8 cellular contexts compared by ENCODE assay signal in the genomic region with DNA sequence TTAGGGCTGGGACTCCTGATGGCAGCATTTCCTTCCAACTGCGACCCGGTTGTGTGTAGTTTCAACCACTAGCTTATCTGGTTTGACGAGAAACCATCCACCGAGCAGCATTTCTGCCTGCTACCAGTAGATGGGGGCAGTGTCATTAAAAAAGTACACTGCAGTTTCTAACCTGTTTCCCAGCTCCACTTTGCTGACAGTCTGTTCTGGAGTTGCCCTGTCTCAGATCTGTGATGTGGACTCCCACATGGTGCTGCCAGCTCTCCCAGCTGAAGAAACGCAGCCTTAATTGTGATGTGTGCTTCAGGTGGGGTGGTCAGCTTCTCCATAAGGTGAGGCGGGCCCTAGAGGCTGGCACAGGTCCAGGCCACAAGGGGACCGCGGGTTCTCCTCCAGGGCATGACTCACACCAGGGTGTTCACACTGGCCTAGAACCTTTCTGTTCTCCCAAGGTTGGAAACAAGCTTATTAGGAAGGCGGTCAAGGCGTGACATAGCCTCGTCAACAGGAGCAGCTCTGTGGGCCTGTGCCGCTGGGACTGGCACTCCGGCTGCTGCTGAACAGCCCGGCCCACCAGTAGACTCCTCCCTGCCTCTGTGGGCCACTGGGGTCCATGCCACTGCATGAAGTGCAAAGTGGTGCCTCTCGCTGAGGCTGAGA. TPM values are rescaled to one million over a fixed set of nuclear protein-coding genes. Genes with fewer than 3 reads are reported as not detected.
DNase-seq lines count a peak whose midpoint lies in the region; ATAC-seq and TF ChIP-seq lines count a peak whose summit lies in the region.

No MANE protein-coding gene starts in this region.

- intact Hi-C loops in HCT116 (cut with micrococcal nuclease) (loop anchor here (1.0 to 5.0 kb wide), 6 partner anchors 58 to 840 kb away; no protein-coding TSS in a partner anchor), Right ventricle myocardium superior (cut with DNase I) (loop anchor here (2.0 to 10.0 kb wide), 3 partner anchors 192 to 578 kb away; no protein-coding TSS in a partner anchor), psoas muscle (cut with DNase I) (loop anchor here (1.0 to 10.0 kb wide), 8 partner anchors 172 to 840 kb away; no protein-coding TSS in a partner anchor)

- H3K27me3 ChIP-seq in DOHH2 (ENCODE audit: control insufficient read depth, low read length) (peaks cover 22% of the 10 kb centered on the region), HCT116 (ENCODE audit: insufficient read depth, low read length) (no peaks in the 10 kb centered on the region), psoas muscle (ENCODE audit: insufficient read depth in 3 of 3, low read length in 2 of 3) (no peaks in the 10 kb centered on the region)

- H3F3A ChIP-seq in DOHH2 (ENCODE audit: control insufficient read depth, insufficient read depth), result no peaks in the 10 kb centered on the region

- no peak overlapping the region for H3K27ac Mint-ChIP-seq in activated naive CD8-positive, alpha-beta T cell treated with anti-CD3 and anti-CD28 coated beads, Interleukin-2, amount 10 ng/mL, durations not matched to agents 7 days and 5 days

- H3K27ac ChIP-seq in DOHH2 (ENCODE audit: low read depth, low read length) (no peak overlapping the region), HCT116 (ENCODE audit: low read depth, low read length) (peak overlapping the region; percentile 20), psoas muscle (peak overlapping the region; percentile 61)

- H3K36me3 Mint-ChIP-seq in activated naive CD8-positive, alpha-beta T cell treated with anti-CD3 and anti-CD28 coated beads, Interleukin-2, amount 10 ng/mL, durations not matched to agents 7 days and 5 days, result no peaks in the 10 kb centered on the region

- H4K20me1 ChIP-seq in DOHH2 (ENCODE audit: control insufficient read depth, insufficient read depth, low read depth, low read length) (no peaks in the 10 kb centered on the region), HCT116 (ENCODE audit: insufficient read depth) (no peaks in the 10 kb centered on the region)

- H3K4me3 ChIP-seq in DOHH2 (ENCODE audit: low read length), result no peak overlapping the region
- H3K4me3 ChIP-seq in HCT116 (replicated peaks in 1 of 2; ENCODE audit: low read depth in 1 of 2, low read length in 2 of 2), result peak overlapping the region; percentile 10 to 41; a peak in 2 of 4 replicates
- H3K4me3 ChIP-seq in psoas muscle, result no peak overlapping the region

- peak overlapping the region; percentile 95 for H2AFZ ChIP-seq in HCT116 (ENCODE audit: low read depth, low read length, poor library complexity, severe bottlenecking)

- H3K27me3 Mint-ChIP-seq in activated naive CD8-positive, alpha-beta T cell treated with anti-CD3 and anti-CD28 coated beads, Interleukin-2, amount 10 ng/mL, durations not matched to agents 7 days and 5 days, result peaks cover 23% of the 10 kb centered on the region

- 38 to 40% (median 40%) methylated on average over 15 of the region's 15 CpGs for WGBS in psoas muscle, 3 donors

- peak overlapping the region; percentile 17; the same call in 1 of the 2 replicates for H3K9ac ChIP-seq in HCT116 (ENCODE audit: low read length)

- TF ChIP-seq POLR2A in HCT116 (IDR thresholded peaks at IDR 0.05; ENCODE audit: borderline replicate concordance, extremely low read depth, insufficient read depth, insufficient read length), result no peak

- H3K79me2 ChIP-seq in DOHH2 (ENCODE audit: control insufficient read depth, low read length) (peaks cover 11% of the 10 kb centered on the region), HCT116 (ENCODE audit: insufficient read depth, low read length) (no peaks in the 10 kb centered on the region)

- peak; percentile 99 for TF ChIP-seq RAD21 in HCT116 (IDR thresholded peaks at IDR 0.05; ENCODE audit: low read depth)

- peaks cover 31% of the 10 kb centered on the region for H3K4me1 Mint-ChIP-seq in activated naive CD8-positive, alpha-beta T cell treated with anti-CD3 and anti-CD28 coated beads, Interleukin-2, amount 10 ng/mL, durations not matched to agents 7 days and 5 days

- DNase-seq in HCT116 (ENCODE audit: low read depth, low spot score), result peak; percentile 88
- DNase-seq in NCI-H1417 treated with DMSO at 0.1 percent for 48 hours (lab: John Stamatoyannopoulos, UW), result peak; percentile 12
- peak; percentile 58 for DNase-seq in activated naive CD8-positive, alpha-beta T cell treated with anti-CD3 and anti-CD28 coated beads, Interleukin-2, amount 10 ng/mL, durations not matched to agents 7 days and 5 days
- peak; percentile 60 for DNase-seq in Right ventricle myocardium superior
- peak; percentile 60 to 72 for DNase-seq in psoas muscle

- H3K4me1 ChIP-seq in DOHH2 (ENCODE audit: control insufficient read depth, low read length) (peaks cover 37% of the 10 kb centered on the region), HCT116 (ENCODE audit: control insufficient read depth in 1 of 2, insufficient read depth in 2 of 2, low read length in 2 of 2) (peaks cover 16 to 29% of the 10 kb centered on the region in 2 experiments), psoas muscle (peaks cover 13% of the 10 kb centered on the region)

- no peaks in the 10 kb centered on the region for H3K9me3 Mint-ChIP-seq in activated naive CD8-positive, alpha-beta T cell treated with anti-CD3 and anti-CD28 coated beads, Interleukin-2, amount 10 ng/mL, durations not matched to agents 7 days and 5 days

- POLR2A ChIA-PET in HCT116 (lab: Charles Lee), result interaction anchor here (0.7 to 2.5 kb wide), 7 partner anchors 8 to 588 kb away, joined by 3 to 17 read pairs (median 4); a partner anchor contains a TSS
- POLR2A ChIA-PET in activated naive CD8-positive, alpha-beta T cell treated with anti-CD3 and anti-CD28 coated beads, Interleukin-2, amount 10 ng/mL, durations not matched to agents 7 days and 5 days (lab: Charles Lee), result interaction anchor here (0.9 to 2.4 kb wide), 4 partner anchors 11 to 588 kb away, joined by 4 to 20 read pairs (median 5); a partner anchor contains a TSS

- RAD21 ChIA-PET in HCT116 (lab: Charles Lee; ENCODE audit: low non-redundant PET in 1 of 2, low total read pairs in 2 of 2, uncharacterized antibody in 2 of 2, unreplicated experiment in 2 of 2), result interaction anchor here (0.5 to 1.6 kb wide), 22 partner anchors 11 to 588 kb away, joined by 3 to 13 read pairs (median 5); a partner anchor contains a TSS

- H3K9me3 ChIP-seq in DOHH2 (ENCODE audit: control insufficient read depth, insufficient read depth, low read length), result no peaks in the 10 kb centered on the region
- H3K9me3 ChIP-seq in HCT116 (ENCODE audit: control insufficient read depth in 1 of 2, insufficient read depth in 1 of 2, low read depth in 1 of 2, low read length in 2 of 2), result no peaks in the 10 kb centered on the region
- H3K9me3 ChIP-seq in psoas muscle, result no peaks in the 10 kb centered on the region

- CTCF ChIA-PET in HCT116 (lab: Charles Lee), result interaction anchor here (0.6 to 2.2 kb wide), 32 partner anchors 10 to 588 kb away, joined by 3 to 62 read pairs (median 5); a partner anchor contains a TSS

- BruUV-seq in HCT116 (replicated peaks; lab: Mats Ljungman, UMichigan), result no TSS peak

- no peak overlapping the region for H3K4me3 Mint-ChIP-seq in activated naive CD8-positive, alpha-beta T cell treated with anti-CD3 and anti-CD28 coated beads, Interleukin-2, amount 10 ng/mL, durations not matched to agents 7 days and 5 days

- H3K4me2 ChIP-seq in DOHH2 (ENCODE audit: low read length), result no peak overlapping the region
- H3K4me2 ChIP-seq in HCT116 (ENCODE audit: low read length), result peak overlapping the region; percentile 78

- ATAC-seq in HCT116, result peak; percentile 78
- peak; percentile 75 for ATAC-seq in SK-N-SH treated with all-trans-retinoic acid at 6 μM for 48 hours
- peak; percentile 63 for ATAC-seq in activated naive CD8-positive, alpha-beta T cell treated with anti-CD3 and anti-CD28 coated beads, Interleukin-2, amount 10 ng/mL, durations not matched to agents 7 days and 5 days (ENCODE audit: low read depth)
- peak; percentile 49 for ATAC-seq in Right ventricle myocardium superior (ENCODE audit: poor library complexity)
- peak; percentile 69 to 77 (median 76) for ATAC-seq in psoas muscle
- ATAC-seq in GM21526 (IDR thresholded peaks at IDR 0.05; ENCODE audit: low FRiP score, unreplicated experiment), result no peak

- H3K36me3 ChIP-seq in DOHH2 (ENCODE audit: control insufficient read depth, low read length), result no peaks in the 10 kb centered on the region
- no peaks in the 10 kb centered on the region for H3K36me3 ChIP-seq in HCT116 (ENCODE audit: control insufficient read depth in 1 of 2, insufficient read depth in 2 of 2, low read length in 2 of 2)
- H3K36me3 ChIP-seq in psoas muscle (ENCODE audit: insufficient read depth in 1 of 2, low read depth in 1 of 2), result no peaks in the 10 kb centered on the region

- H3K9me2 ChIP-seq in DOHH2 (replicated peaks; ENCODE audit: control insufficient read depth, low read length) (no peaks in the 10 kb centered on the region), HCT116 (ENCODE audit: insufficient read depth) (no peaks in the 10 kb centered on the region)

- TF ChIP-seq CTCF in DOHH2 (IDR thresholded peaks at IDR 0.05; ENCODE audit: low read depth, low read length, poor library complexity, severe bottlenecking) (peak; percentile 93), HCT116 (IDR thresholded peaks at IDR 0.05 in 2 of 3, conservative IDR thresholded peaks at IDR 0.05 in 1 of 3; ENCODE audit: borderline replicate concordance in 1 of 3, insufficient read depth in 1 of 3, low read depth in 2 of 3, low read length in 2 of 3) (peak; percentile 76 to 98 (median 92)), psoas muscle (IDR thresholded peaks at IDR 0.05) (peak; percentile 87)

TF ChIP-seq in HCT116, 20 proteins besides CTCF, POLR2A, EP300 and RAD21 (continues in another document):
- TF ChIP-seq JUND (IDR thresholded peaks at IDR 0.05), result peak; percentile 32; the same call in 1 of the 2 replicates

TF ChIP-seq in SK-N-SH treated with all-trans-retinoic acid at 6 μM for 48 hours, 23 proteins besides CTCF, POLR2A, EP300 and RAD21 (continues in another document):
- no peak for TF ChIP-seq PPARA (CRISPR knock-in tag; IDR thresholded peaks at IDR 0.05; ENCODE audit: borderline replicate concordance)

RNA-seq across cellular contexts. Expression of a gene that starts 2.9 kb away (rescaled TPM):
- total RNA-seq in HCT116 (2021; ENCODE audit: unreplicated experiment), result 6.8 TPM
- polyA plus RNA-seq in HCT116 (2012), result 6.0 TPM in 2 replicates
- 1 to 10 TPM; 5.1 to 6.6 TPM for total RNA-seq in activated naive CD8-positive, alpha-beta T cell treated with anti-CD3 and anti-CD28 coated beads, Interleukin-2, amount 10 ng/mL, durations not matched to agents 7 days and 5 days
- 16.6 TPM for total RNA-seq in Right ventricle myocardium superior
- total RNA-seq in psoas muscle, result 1 to 10 TPM; 6.0 to 7.7 (median 6.9) TPM
- 1 to 10 TPM; 4.1 to 6.9 (median 6.8) TPM for polyA plus RNA-seq in psoas muscle

RNA-seq across cellular contexts. Expression of a gene that starts 10.8 kb away (rescaled TPM):
- total RNA-seq in HCT116 (2021; ENCODE audit: unreplicated experiment) (39.7 TPM), Right ventricle myocardium superior (21.0 TPM), psoas muscle (10 to 100 TPM; 24.8 to 37.5 (median 28.7) TPM)
- polyA plus RNA-seq in HCT116 (2012), result 26.3 and 26.9 TPM in 2 replicates
- total RNA-seq in activated naive CD8-positive, alpha-beta T cell treated with anti-CD3 and anti-CD28 coated beads, Interleukin-2, amount 10 ng/mL, durations not matched to agents 7 days and 5 days, result 10 to 100 TPM; 47.3 to 55.2 TPM
- polyA plus RNA-seq in psoas muscle, result 10 to 100 TPM; 22.8 to 46.8 (median 43.8) TPM

RNA-seq across cellular contexts. Expression of a gene that starts 49.6 kb away (rescaled TPM):
- total RNA-seq in HCT116 (2021; ENCODE audit: unreplicated experiment), result 30.3 TPM
- polyA plus RNA-seq in HCT116 (2012), result 26.1 and 29.1 TPM in 2 replicates
- total RNA-seq in activated naive CD8-positive, alpha-beta T cell treated with anti-CD3 and anti-CD28 coated beads, Interleukin-2, amount 10 ng/mL, durations not matched to agents 7 days and 5 days, result 1 to 10 TPM; 6.3 to 8.1 TPM
- 3.6 TPM for total RNA-seq in Right ventricle myocardium superior
- 1 to 10 TPM; 2.0 to 4.4 (median 2.9) TPM for total RNA-seq in psoas muscle
- 1 to 10 TPM; 2.1 to 4.1 (median 3.5) TPM for polyA plus RNA-seq in psoas muscle

Comparison
In these comparisons a context has a peak if more than half of its experiments do, and no peak if none do; other contexts are left out.
1. H3K4me3 ChIP-seq: peak in HCT116 (2 of 2); none in DOHH2 (single experiment) and psoas muscle (single experiment).
2. DNase-seq: peak in every context shown above with its lines; median percentile 88 in HCT116; 66 in psoas muscle; 60 in Right ventricle myocardium superior; 58 in activated naive CD8-positive, alpha-beta T cell treated with anti-CD3 and anti-CD28 coated beads, Interleukin-2, amount 10 ng/mL, durations not matched to agents 7 days and 5 days; 12 in NCI-H1417 treated with DMSO at 0.1 percent for 48 hours.
3. Peak in every context shown above with its lines, with median percentiles within 50 percentile points of each other: CTCF ChIP-seq.